Comparison of ENCODE assay signal across 2 cellular contexts in the genomic region with DNA sequence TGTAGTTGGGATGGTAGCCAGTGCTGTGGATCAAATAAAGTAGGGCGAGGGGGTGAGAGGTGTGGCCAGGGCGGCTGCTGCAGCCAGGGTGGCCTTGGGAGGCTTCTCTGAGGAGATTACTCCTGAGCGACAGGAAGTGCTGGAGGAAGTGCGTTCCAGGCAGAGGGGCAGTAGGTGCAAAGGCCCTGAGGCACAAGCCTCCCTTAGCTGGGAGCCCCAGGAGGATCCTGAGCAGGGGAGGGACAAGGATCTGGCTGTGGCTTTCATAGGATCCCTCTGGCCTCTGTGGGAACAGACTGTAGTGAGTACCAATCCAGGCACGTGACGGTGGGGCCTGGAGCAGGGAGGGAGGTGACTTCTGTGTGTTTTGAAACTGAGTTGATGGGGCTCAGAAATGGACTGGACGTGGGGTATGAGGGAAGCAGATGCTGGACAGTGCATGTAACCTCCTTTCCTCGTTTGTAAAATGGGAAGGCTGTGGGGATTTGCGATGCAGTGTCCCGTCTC.
TF ChIP-seq lines count a peak whose summit lies in the region.

No MANE protein-coding gene starts in this region.

TF ChIP-seq in A549, 52 proteins besides CTCF, POLR2A, EP300 and RAD21:
- TF ChIP-seq JUNB (IDR thresholded peaks at IDR 0.05) (no peak), KDM1A (IDR thresholded peaks at IDR 0.05; ENCODE audit: low read depth) (0 out of 2 replicates have a peak, but pooled peaks have one; percentile 24)

TF ChIP-seq in K562, 482 proteins besides CTCF, POLR2A, EP300 and RAD21:
- 0 out of 2 replicates have a peak, but pooled peaks have one; percentile 59 for TF ChIP-seq PTBP1 (IDR thresholded peaks at IDR 0.05; ENCODE audit: low read depth, low read length)
- TF ChIP-seq, protein P1, sequence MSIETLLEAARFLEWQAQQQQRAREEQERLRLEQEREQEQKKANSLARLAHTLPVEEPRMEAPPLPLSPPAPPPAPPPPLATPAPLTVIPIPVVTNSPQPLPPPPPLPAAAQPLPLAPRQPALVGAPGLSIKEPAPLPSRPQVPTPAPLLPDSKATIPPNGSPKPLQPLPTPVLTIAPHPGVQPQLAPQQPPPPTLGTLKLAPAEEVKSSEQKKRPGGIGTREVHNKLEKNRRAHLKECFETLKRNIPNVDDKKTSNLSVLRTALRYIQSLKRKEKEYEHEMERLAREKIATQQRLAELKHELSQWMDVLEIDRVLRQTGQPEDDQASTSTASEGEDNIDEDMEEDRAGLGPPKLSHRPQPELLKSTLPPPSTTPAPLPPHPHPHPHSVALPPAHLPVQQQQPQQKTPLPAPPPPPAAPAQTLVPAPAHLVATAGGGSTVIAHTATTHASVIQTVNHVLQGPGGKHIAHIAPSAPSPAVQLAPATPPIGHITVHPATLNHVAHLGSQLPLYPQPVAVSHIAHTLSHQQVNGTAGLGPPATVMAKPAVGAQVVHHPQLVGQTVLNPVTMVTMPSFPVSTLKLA (conservative IDR thresholded peaks at IDR 0.05), result no peak
